Comparison of ENCODE assay signal across 1 cellular context in the genomic region with DNA sequence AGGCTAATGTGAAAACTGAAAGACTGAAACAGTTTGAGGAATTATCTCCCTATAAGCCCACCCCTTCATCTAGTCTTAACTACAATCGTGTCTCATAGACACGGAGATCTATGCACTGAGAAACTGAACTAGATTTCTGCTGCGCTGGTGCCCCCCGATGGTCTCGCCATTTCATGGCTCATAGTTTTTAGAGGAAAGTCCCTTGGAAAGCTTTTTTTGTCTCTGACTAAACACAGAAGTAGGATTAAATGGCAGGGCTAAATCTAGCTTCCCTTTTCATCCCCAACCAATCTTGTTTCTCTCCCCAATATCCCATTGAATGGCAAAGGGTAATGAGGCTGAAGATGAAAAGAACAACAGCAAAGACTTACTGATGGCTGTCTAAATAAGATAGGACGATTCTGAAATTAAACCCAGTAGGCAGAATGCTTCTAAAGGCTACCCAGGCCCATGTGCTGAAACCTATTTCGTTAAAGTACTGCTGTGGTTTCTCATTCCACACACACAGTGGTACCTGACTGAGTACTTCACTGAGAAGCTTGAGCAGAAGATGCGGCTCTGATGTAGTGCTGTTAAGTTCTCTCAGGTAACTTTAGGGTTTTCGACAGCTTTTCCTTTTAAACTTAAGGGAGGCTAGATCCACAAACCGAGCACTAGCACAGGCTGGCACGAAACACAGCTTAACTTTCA.
TF ChIP-seq lines count a peak whose summit lies in the region.

No MANE protein-coding gene starts in this region.

TF ChIP-seq in GM12878, 131 proteins besides CTCF, POLR2A, EP300 and RAD21 (continued from another document):
- TF ChIP-seq, protein P1, sequence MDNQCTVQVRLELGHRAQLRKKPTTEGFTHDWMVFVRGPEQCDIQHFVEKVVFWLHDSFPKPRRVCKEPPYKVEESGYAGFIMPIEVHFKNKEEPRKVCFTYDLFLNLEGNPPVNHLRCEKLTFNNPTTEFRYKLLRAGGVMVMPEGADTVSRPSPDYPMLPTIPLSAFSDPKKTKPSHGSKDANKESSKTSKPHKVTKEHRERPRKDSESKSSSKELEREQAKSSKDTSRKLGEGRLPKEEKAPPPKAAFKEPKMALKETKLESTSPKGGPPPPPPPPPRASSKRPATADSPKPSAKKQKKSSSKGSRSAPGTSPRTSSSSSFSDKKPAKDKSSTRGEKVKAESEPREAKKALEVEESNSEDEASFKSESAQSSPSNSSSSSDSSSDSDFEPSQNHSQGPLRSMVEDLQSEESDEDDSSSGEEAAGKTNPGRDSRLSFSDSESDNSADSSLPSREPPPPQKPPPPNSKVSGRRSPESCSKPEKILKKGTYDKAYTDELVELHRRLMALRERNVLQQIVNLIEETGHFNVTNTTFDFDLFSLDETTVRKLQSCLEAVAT (IDR thresholded peaks at IDR 0.05), result no peak
- TF ChIP-seq MEF2A (IDR thresholded peaks at IDR 0.05; ENCODE audit: insufficient read depth, low read depth, low read length) (0 out of 2 replicates have a peak, but pooled peaks have one; percentile 60), IKZF1 (conservative IDR thresholded peaks at IDR 0.05) (peak; percentile 44; the same call in 1 of the 2 replicates), RUNX3 (IDR thresholded peaks at IDR 0.05; ENCODE audit: low read length) (0 out of 2 replicates have a peak, but pooled peaks have one; percentile 22)
